ENCODE assay signal across 8 cellular contexts in genomic region chr14:30270200-30271161, GRCh38.
A peak's percentile ranks its signal among the peaks of the same experiment; 100 is the strongest.
DNase-seq lines count a peak whose midpoint lies in the region; ATAC-seq and TF ChIP-seq lines count a peak whose summit lies in the region.

No MANE protein-coding gene starts in this region.

- CTCF ChIA-PET in AG04449 (lab: Yijun Ruan, JAX): interaction anchor here (0.7 to 11.5 kb wide), 37 partner anchors 9 to 1524 kb away, joined by 3 to 169 read pairs (median 4); partner anchors contain the start of gene SCFD1

- in situ Hi-C loops in T47D (cut with HindIII; ENCODE audit: low pct_unique_long_range_greater_than_20kb, low sequenced_read_pairs): no loop called here

- DNase-seq in AG04449 (ENCODE audit: low read depth, low spot score): no peak
- DNase-seq in NCI-H2029 (lab: John Stamatoyannopoulos, UW): peak; percentile 77
- DNase-seq in UCSD-AML1 (lab: John Stamatoyannopoulos, UW; ENCODE audit: unreplicated experiment): peak; percentile 52
- DNase-seq in T47D (ENCODE audit: low read depth in 1 of 2, low spot score in 1 of 2): peak; percentile 53 to 91
- peak; percentile 85 for DNase-seq in iris pigment epithelial cell (ENCODE audit: low read depth)
- DNase-seq in stimulated activated CD4-positive, alpha-beta T cell treated with anti-CD3 and anti-CD28 coated beads, Interleukin-15, amount 100 ng/mL, for 24 hours: peak; percentile 83

- ATAC-seq in GM18858 (IDR thresholded peaks at IDR 0.05; ENCODE audit: unreplicated experiment) (peak; percentile 99), HG03060 (IDR thresholded peaks at IDR 0.05; ENCODE audit: low read depth, unreplicated experiment) (peak; percentile 95)

- TF ChIP-seq CTCF in AG04449 (IDR thresholded peaks at IDR 0.05; ENCODE audit: insufficient read depth, low read length, missing control alignments): peak; percentile 91

- H3K4me3 ChIP-seq in AG04449 (ENCODE audit: low read depth, low read length): peak overlapping the region; percentile 47

- POLR2A ChIA-PET in AG04449 (lab: Yijun Ruan, JAX): interaction anchor here (0.6 kb wide), 1 partner anchor 446 kb away, joined by 3 read pairs; no protein-coding TSS in a partner anchor
